1 cellular context compared by ENCODE assay signal in the genomic region with DNA sequence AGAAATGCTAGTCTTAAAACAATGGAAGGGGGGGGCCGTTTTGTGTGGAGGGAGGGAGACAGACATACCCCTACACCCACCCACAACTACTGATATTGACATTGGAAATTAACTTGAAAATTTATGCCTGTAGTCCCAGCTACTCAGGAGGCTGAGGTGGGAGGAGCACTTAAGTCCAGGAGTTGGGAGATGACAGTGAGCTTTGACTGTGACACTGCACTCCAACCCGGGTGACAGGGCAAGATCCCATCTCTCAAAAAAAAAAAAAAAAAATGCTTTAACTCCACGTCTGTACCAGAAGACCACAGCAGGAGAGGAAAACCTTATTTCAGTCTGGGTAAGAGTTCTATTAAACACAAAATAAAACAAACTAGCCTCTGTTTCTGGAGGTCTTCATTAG.
TF ChIP-seq lines count a peak whose summit lies in the region.

No MANE protein-coding gene starts in this region.

TF ChIP-seq in HepG2, 621 proteins besides CTCF, POLR2A, EP300 and RAD21:
- TF ChIP-seq ZNF792 (CRISPR knock-in tag; IDR thresholded peaks at IDR 0.05) (no peak), SP5 (CRISPR knock-in tag; IDR thresholded peaks at IDR 0.05; ENCODE audit: borderline replicate concordance, low read depth) (peak; percentile 53; the same call in 1 of the 2 replicates), ARNT2 (CRISPR knock-in tag; IDR thresholded peaks at IDR 0.05; ENCODE audit: low read depth) (0 out of 2 replicates have a peak, but pooled peaks have one; percentile 42), ARID2 (CRISPR knock-in tag; IDR thresholded peaks at IDR 0.05; ENCODE audit: borderline replicate concordance) (0 out of 2 replicates have a peak, but pooled peaks have one; percentile 16), MAF1 (CRISPR knock-in tag; IDR thresholded peaks at IDR 0.05; ENCODE audit: borderline replicate concordance) (no peak), ISX (CRISPR knock-in tag; conservative IDR thresholded peaks at IDR 0.05) (no peak), SAP130 (CRISPR knock-in tag; IDR thresholded peaks at IDR 0.05; ENCODE audit: low read depth) (peak; percentile 29), ZNF263 (CRISPR knock-in tag; IDR thresholded peaks at IDR 0.05) (peak; percentile 79), ZHX1 (CRISPR knock-in tag; IDR thresholded peaks at IDR 0.05; ENCODE audit: low read depth) (no peak), TARDBP (CRISPR knock-in tag; IDR thresholded peaks at IDR 0.05) (0 out of 2 replicates have a peak, but pooled peaks have one; percentile 40)
- TF ChIP-seq, protein P1, sequence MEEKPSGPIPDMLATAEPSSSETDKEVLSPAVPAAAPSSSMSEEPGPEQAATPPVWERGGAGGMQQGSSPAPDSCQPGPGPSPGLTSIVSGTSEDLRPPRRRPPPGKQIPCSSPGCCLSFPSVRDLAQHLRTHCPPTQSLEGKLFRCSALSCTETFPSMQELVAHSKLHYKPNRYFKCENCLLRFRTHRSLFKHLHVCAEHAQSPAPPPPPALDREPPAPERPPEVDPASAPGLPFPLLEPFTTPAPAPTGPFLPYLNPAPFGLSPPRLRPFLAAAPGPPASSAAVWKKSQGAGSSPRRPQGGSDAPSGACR (CRISPR knock-in tag; IDR thresholded peaks at IDR 0.05): 0 out of 2 replicates have a peak, but pooled peaks have one; percentile 56
- TF ChIP-seq, protein P2, sequence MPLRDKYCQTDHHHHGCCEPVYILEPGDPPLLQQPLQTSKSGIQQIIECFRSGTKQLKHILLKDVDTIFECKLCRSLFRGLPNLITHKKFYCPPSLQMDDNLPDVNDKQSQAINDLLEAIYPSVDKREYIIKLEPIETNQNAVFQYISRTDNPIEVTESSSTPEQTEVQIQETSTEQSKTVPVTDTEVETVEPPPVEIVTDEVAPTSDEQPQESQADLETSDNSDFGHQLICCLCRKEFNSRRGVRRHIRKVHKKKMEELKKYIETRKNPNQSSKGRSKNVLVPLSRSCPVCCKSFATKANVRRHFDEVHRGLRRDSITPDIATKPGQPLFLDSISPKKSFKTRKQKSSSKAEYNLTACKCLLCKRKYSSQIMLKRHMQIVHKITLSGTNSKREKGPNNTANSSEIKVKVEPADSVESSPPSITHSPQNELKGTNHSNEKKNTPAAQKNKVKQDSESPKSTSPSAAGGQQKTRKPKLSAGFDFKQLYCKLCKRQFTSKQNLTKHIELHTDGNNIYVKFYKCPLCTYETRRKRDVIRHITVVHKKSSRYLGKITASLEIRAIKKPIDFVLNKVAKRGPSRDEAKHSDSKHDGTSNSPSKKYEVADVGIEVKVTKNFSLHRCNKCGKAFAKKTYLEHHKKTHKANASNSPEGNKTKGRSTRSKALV (CRISPR knock-in tag; IDR thresholded peaks at IDR 0.05): no peak
- TF ChIP-seq, protein P3, sequence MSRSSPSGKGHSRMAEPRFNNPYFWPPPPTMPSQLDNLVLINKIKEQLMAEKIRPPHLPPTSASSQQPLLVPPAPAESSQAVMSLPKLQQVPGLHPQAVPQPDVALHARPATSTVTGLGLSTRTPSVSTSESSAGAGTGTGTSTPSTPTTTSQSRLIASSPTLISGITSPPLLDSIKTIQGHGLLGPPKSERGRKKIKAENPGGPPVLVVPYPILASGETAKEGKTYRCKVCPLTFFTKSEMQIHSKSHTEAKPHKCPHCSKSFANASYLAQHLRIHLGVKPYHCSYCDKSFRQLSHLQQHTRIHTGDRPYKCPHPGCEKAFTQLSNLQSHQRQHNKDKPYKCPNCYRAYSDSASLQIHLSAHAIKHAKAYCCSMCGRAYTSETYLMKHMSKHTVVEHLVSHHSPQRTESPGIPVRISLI (CRISPR knock-in tag; IDR thresholded peaks at IDR 0.05; ENCODE audit: borderline replicate concordance): peak; percentile 55; the same call in 1 of the 2 replicates
- TF ChIP-seq, protein P4, sequence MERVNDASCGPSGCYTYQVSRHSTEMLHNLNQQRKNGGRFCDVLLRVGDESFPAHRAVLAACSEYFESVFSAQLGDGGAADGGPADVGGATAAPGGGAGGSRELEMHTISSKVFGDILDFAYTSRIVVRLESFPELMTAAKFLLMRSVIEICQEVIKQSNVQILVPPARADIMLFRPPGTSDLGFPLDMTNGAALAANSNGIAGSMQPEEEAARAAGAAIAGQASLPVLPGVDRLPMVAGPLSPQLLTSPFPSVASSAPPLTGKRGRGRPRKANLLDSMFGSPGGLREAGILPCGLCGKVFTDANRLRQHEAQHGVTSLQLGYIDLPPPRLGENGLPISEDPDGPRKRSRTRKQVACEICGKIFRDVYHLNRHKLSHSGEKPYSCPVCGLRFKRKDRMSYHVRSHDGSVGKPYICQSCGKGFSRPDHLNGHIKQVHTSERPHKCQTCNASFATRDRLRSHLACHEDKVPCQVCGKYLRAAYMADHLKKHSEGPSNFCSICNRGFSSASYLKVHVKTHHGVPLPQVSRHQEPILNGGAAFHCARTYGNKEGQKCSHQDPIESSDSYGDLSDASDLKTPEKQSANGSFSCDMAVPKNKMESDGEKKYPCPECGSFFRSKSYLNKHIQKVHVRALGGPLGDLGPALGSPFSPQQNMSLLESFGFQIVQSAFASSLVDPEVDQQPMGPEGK (CRISPR knock-in tag; IDR thresholded peaks at IDR 0.05): 0 out of 2 replicates have a peak, but pooled peaks have one; percentile 7
